ENCODE assay signal across 20 cellular contexts in genomic region chr7:53272081-53272480, GRCh38.
DNase-seq lines count a peak whose midpoint lies in the region; ATAC-seq and TF ChIP-seq lines count a peak whose summit lies in the region.
"Had no signal": no experiment of that assay in that cellular context is flagged by ENCODE, and none has a peak within 500 bp of the region (broad histone marks: within the 10 kb centered on the region; RNA-seq: fewer than 3 reads in every experiment).

No MANE protein-coding gene starts in this region.

- no peak overlapping the region for H3K4me3 Mint-ChIP-seq in GM23338
- H3K4me3 Mint-ChIP-seq: CD4-positive, alpha-beta T cell had no signal

- no peaks in the 10 kb centered on the region for H3K9me3 ChIP-seq in BLaER1
- H3K9me3 ChIP-seq in mesenchymal stem cell (ENCODE audit: control insufficient read depth, low read length): no peaks in the 10 kb centered on the region
- H3K9me3 ChIP-seq in ovary: no peaks in the 10 kb centered on the region

- no peaks in the 10 kb centered on the region for H3K79me2 ChIP-seq in GM23338 (replicated peaks; ENCODE audit: insufficient read depth)

- H4K8ac ChIP-seq in mesenchymal stem cell (ENCODE audit: low read length): peak overlapping the region; percentile 75

- no peaks in the 10 kb centered on the region for H3K9me3 Mint-ChIP-seq in GM23338

- TF ChIP-seq POLR2A in ovary (IDR thresholded peaks at IDR 0.05): no peak

- H4K20me1 ChIP-seq in BLaER1 (no peaks in the 10 kb centered on the region), GM23338 (replicated peaks; ENCODE audit: insufficient read depth) (no peaks in the 10 kb centered on the region)

- H2BK15ac ChIP-seq in mesenchymal stem cell (ENCODE audit: low read depth, poor library complexity, severe bottlenecking): no peak overlapping the region

- H3K18ac ChIP-seq in mesenchymal stem cell (ENCODE audit: low read depth in 1 of 2, low read length in 2 of 2): no peak overlapping the region

- no peak overlapping the region for H2BK12ac ChIP-seq in mesenchymal stem cell (ENCODE audit: low read length in 2 of 2)

- intact Hi-C loops in ovary (cut with DNase I): no loop called here

- H3K23ac ChIP-seq in mesenchymal stem cell (ENCODE audit: low read length in 2 of 2): no peak overlapping the region

- no peaks in the 10 kb centered on the region for H3K27me3 Mint-ChIP-seq in GM23338 (ENCODE audit: insufficient read depth, low read depth, poor library complexity)
- H3K27me3 Mint-ChIP-seq: CD4-positive, alpha-beta T cell had no signal

- no peaks in the 10 kb centered on the region for H3K9me2 ChIP-seq in GM23338 (ENCODE audit: insufficient read depth)

- H3K4ac ChIP-seq in mesenchymal stem cell (ENCODE audit: low read depth in 1 of 2, low read length in 2 of 2): no peak overlapping the region

- no peaks in the 10 kb centered on the region for H3K36me3 ChIP-seq in BLaER1
- no peaks in the 10 kb centered on the region for H3K36me3 ChIP-seq in GM23338 (ENCODE audit: insufficient read depth)
- H3K36me3 ChIP-seq in mesenchymal stem cell (ENCODE audit: control insufficient read depth in 1 of 2, insufficient read depth in 2 of 2, low read depth in 1 of 2, low read length in 2 of 2): no peaks in the 10 kb centered on the region
- no peaks in the 10 kb centered on the region for H3K36me3 ChIP-seq in ovary

- ATAC-seq in GM23338 (peak; percentile 53), HG02588 (IDR thresholded peaks at IDR 0.05; ENCODE audit: unreplicated experiment) (no peak), HG03280 (IDR thresholded peaks at IDR 0.05; ENCODE audit: unreplicated experiment) (no peak)

- no peak overlapping the region for H4K91ac ChIP-seq in mesenchymal stem cell (ENCODE audit: low read length)

- H3K27me3 ChIP-seq in BLaER1: no peaks in the 10 kb centered on the region
- H3K27me3 ChIP-seq in GM23338 (ENCODE audit: insufficient read depth): no peaks in the 10 kb centered on the region
- H3K27me3 ChIP-seq in mesenchymal stem cell (ENCODE audit: control insufficient read depth in 1 of 2, insufficient read depth in 1 of 2, low read length in 2 of 2): no peaks in the 10 kb centered on the region
- no peaks in the 10 kb centered on the region for H3K27me3 ChIP-seq in ovary

- H3K4me1 Mint-ChIP-seq in GM23338: no peaks in the 10 kb centered on the region

- no peak overlapping the region for H2BK5ac ChIP-seq in mesenchymal stem cell (ENCODE audit: low read depth, low read length, poor library complexity, severe bottlenecking)

- H3K27ac Mint-ChIP-seq in GM23338: no peak overlapping the region
- H3K27ac Mint-ChIP-seq: CD4-positive, alpha-beta T cell had no signal

- H2AK5ac ChIP-seq in mesenchymal stem cell (ENCODE audit: low read length, severe bottlenecking): no peak overlapping the region

- no peak overlapping the region for H3K27ac ChIP-seq in BLaER1
- no peak overlapping the region for H3K27ac ChIP-seq in GM23338 (ENCODE audit: low read depth)
- H3K27ac ChIP-seq in mesenchymal stem cell (ENCODE audit: low read length, poor library complexity, severe bottlenecking): no peak overlapping the region
- no peak overlapping the region for H3K27ac ChIP-seq in ovary
- H3K27ac ChIP-seq: GM23248 had no signal

- TF ChIP-seq CTCF in GM23338 (conservative IDR thresholded peaks at IDR 0.05; ENCODE audit: low read depth in 2 of 2) (no peak), ovary (IDR thresholded peaks at IDR 0.05) (no peak)

- H3K4me3 ChIP-seq in BLaER1: no peak overlapping the region
- H3K4me3 ChIP-seq in GM23338: no peak overlapping the region
- H3K4me3 ChIP-seq in mesenchymal stem cell (ENCODE audit: insufficient read depth in 1 of 2, low read depth in 1 of 2, low read length in 2 of 2): no peak overlapping the region
- no peak overlapping the region for H3K4me3 ChIP-seq in ovary
- H3K4me3 ChIP-seq: GM23248 had no signal

- 27% methylated on average over 4 of the region's 4 CpGs for WGBS in mesenchymal stem cell
- 19 to 33% (median 21%) methylated on average over 4 of the region's 4 CpGs for WGBS in ovary, 3 donors

- H3K4me1 ChIP-seq in BLaER1: no peaks in the 10 kb centered on the region
- no peaks in the 10 kb centered on the region for H3K4me1 ChIP-seq in GM23338 (ENCODE audit: insufficient read depth)
- no peaks in the 10 kb centered on the region for H3K4me1 ChIP-seq in mesenchymal stem cell (ENCODE audit: control insufficient read depth, insufficient read depth, low read depth, low read length)
- H3K4me1 ChIP-seq in ovary (ENCODE audit: insufficient read depth): no peaks in the 10 kb centered on the region

- H3K79me1 ChIP-seq in mesenchymal stem cell (replicated peaks; ENCODE audit: low read length, poor library complexity, severe bottlenecking): no peaks in the 10 kb centered on the region

- no peak overlapping the region; the same call in 1 of the 2 replicates for H3K9ac ChIP-seq in BLaER1
- H3K9ac ChIP-seq in mesenchymal stem cell (ENCODE audit: low read length): no peak overlapping the region
- H3K9ac ChIP-seq: GM23248 had no signal

- no peaks in the 10 kb centered on the region for H3F3A ChIP-seq in GM23338 (replicated peaks; ENCODE audit: low read depth)

- TF ChIP-seq EP300 in ovary (IDR thresholded peaks at IDR 0.05): no peak

- no peak overlapping the region for H2AFZ ChIP-seq in GM23338
- H2AFZ ChIP-seq in mesenchymal stem cell (ENCODE audit: low read depth, low read length): no peak overlapping the region
- H2AFZ ChIP-seq: GM23248 had no signal

- H3K14ac ChIP-seq in mesenchymal stem cell (ENCODE audit: low read length in 2 of 2): no peak overlapping the region

- DNase-seq in GM23338 (ENCODE audit: low spot score) (peak; percentile 8), SK-N-DZ (ENCODE audit: low spot score) (peak; percentile 47), mesenchymal stem cell (peak; percentile 3), ovary (no peak), NCI-H524 (lab: John Stamatoyannopoulos, UW) (no peak)
- DNase-seq: AML-193; Calu3; CD4-positive, alpha-beta T cell; DMS79; GM23248; KG1; NCI-H1092 treated with DMSO at 0.1 percent for 48 hours; NCI-H1694 treated with DMSO at 0.1 percent for 48 hours; NCI-H2107; NCI-H446; NCI-H774; SHP77 treated with DMSO at 0.1 percent for 48 hours had no signal

- no peak overlapping the region for H2BK120ac ChIP-seq in mesenchymal stem cell (ENCODE audit: low read depth, low read length)

- H3K4me2 ChIP-seq in BLaER1: peak overlapping the region; percentile 44
- H3K4me2 ChIP-seq in GM23338: no peak overlapping the region
- H3K4me2 ChIP-seq in mesenchymal stem cell (ENCODE audit: low read length, poor library complexity, severe bottlenecking): no peak overlapping the region

- no peaks in the 10 kb centered on the region for H3K36me3 Mint-ChIP-seq in GM23338 (ENCODE audit: low read depth)

TF ChIP-seq in GM23338, 12 proteins besides CTCF, POLR2A, EP300 and RAD21 (continues in another document):
- no peak for TF ChIP-seq POLR2AphosphoS5 (IDR thresholded peaks at IDR 0.05; ENCODE audit: low read depth)
- TF ChIP-seq STAT1 (IDR thresholded peaks at IDR 0.05; ENCODE audit: unreplicated experiment): no peak
- no peak for TF ChIP-seq CREB1 (CRISPR knock-in tag; IDR thresholded peaks at IDR 0.05; ENCODE audit: low read depth)
- TF ChIP-seq EZH2 (IDR thresholded peaks at IDR 0.05; ENCODE audit: low read depth, unreplicated experiment): no peak
- no peak for TF ChIP-seq REST (IDR thresholded peaks at IDR 0.05; ENCODE audit: unreplicated experiment)
- no peak for TF ChIP-seq ETS1 (IDR thresholded peaks at IDR 0.05)
- no peak for TF ChIP-seq NANOG (IDR thresholded peaks at IDR 0.05; ENCODE audit: borderline replicate concordance)

Comparison
In these comparisons a context has a peak if more than half of its experiments do, and no peak if none do; other contexts are left out.
1. DNase-seq: peak in GM23338 (single experiment), SK-N-DZ (single experiment) and mesenchymal stem cell (single experiment); none in ovary (0 of 5) and NCI-H524 (0 of 2).